ENCODE assay signal across 1 cellular context in genomic region chr20:43456252-43456651, GRCh38.
TF ChIP-seq lines count a peak whose summit lies in the region.

No MANE protein-coding gene starts in this region.

TF ChIP-seq in K562, 482 proteins besides CTCF, POLR2A, EP300 and RAD21:
- TF ChIP-seq ASH1L (IDR thresholded peaks at IDR 0.05; ENCODE audit: borderline replicate concordance, low read depth, partially characterized antibody) (peak; percentile 31), NFYB (IDR thresholded peaks at IDR 0.05; ENCODE audit: extremely low read depth, insufficient read length) (peak; percentile 44), ZBTB33 (CRISPR knock-in tag; IDR thresholded peaks at IDR 0.05) (peak; percentile 81), CC2D1A (IDR thresholded peaks at IDR 0.05) (peak; percentile 56; the same call in 1 of the 2 replicates), ZNF316 (IDR thresholded peaks at IDR 0.05) (peak; percentile 31; the same call in 1 of the 2 replicates)
